Comparison of ENCODE assay signal across 10 cellular contexts in genomic region chr4:71270901-71271300, GRCh38.
DNase-seq lines count a peak whose midpoint lies in the region; ATAC-seq and TF ChIP-seq lines count a peak whose summit lies in the region.
"Had no signal": no experiment of that assay in that cellular context is flagged by ENCODE, and none has a peak within 500 bp of the region (broad histone marks: within the 10 kb centered on the region; RNA-seq: fewer than 3 reads in every experiment).

No MANE protein-coding gene starts in this region.

- no peaks in the 10 kb centered on the region for H3K36me3 Mint-ChIP-seq in natural killer cell
- H3K36me3 Mint-ChIP-seq: naive B cell had no signal

- intact Hi-C loops in natural killer cell (cut with micrococcal nuclease): loop anchor here (1.0 to 5.0 kb wide), 3 partner anchors 442 to 1746 kb away; no protein-coding TSS in a partner anchor

- peaks cover 45 to 55% of the 10 kb centered on the region in 2 donors for H3K4me1 Mint-ChIP-seq in natural killer cell

- H3K9me3 Mint-ChIP-seq in natural killer cell: no peaks in the 10 kb centered on the region
- H3K9me3 Mint-ChIP-seq: naive B cell; T-helper 1 cell treated with Interleukin-12 subunit alpha and Interleukin-12 subunit beta and Interleukin-4 antibody, amounts not matched to agents 30 μg/mL and 1 μg/mL, for 36 hours had no signal

- peak; percentile 53 for TF ChIP-seq CTCF in natural killer cell (IDR thresholded peaks at IDR 0.05)

- H3K27me3 Mint-ChIP-seq in natural killer cell (ENCODE audit: low read depth in 2 of 2): no peaks in the 10 kb centered on the region

- H3K27ac Mint-ChIP-seq in natural killer cell: no peak overlapping the region
- H3K27ac Mint-ChIP-seq: naive B cell; T-helper 1 cell treated with Interleukin-12 subunit alpha and Interleukin-12 subunit beta and Interleukin-4 antibody, amounts not matched to agents 30 μg/mL and 1 μg/mL, for 36 hours had no signal

- H3K4me3 Mint-ChIP-seq in natural killer cell: no peak overlapping the region
- H3K4me3 Mint-ChIP-seq: naive B cell; T-helper 1 cell treated with Interleukin-12 subunit alpha and Interleukin-12 subunit beta and Interleukin-4 antibody, amounts not matched to agents 30 μg/mL and 1 μg/mL, for 36 hours had no signal

- ATAC-seq in GM18517 (IDR thresholded peaks at IDR 0.05; ENCODE audit: unreplicated experiment) (peak; percentile 46), natural killer cell (peak; percentile 62 to 82 (median 77))

- DNase-seq in COLO668 (lab: John Stamatoyannopoulos, UW; ENCODE audit: unreplicated experiment): peak; percentile 45
- DNase-seq in HuH-7 (ENCODE audit: low spot score): peak; percentile 6
- DNase-seq in amniotic epithelial cell (ENCODE audit: low read depth): peak; percentile 44
- DNase-seq in natural killer cell: peak; percentile 31
- no peak for DNase-seq in activated effector memory CD4-positive, alpha-beta T cell treated with anti-CD3 and anti-CD28 coated beads, Interleukin-2, amount 50 U/mL, for 16 hours
- DNase-seq in C1 segment of cervical spinal cord (lab: John Stamatoyannopoulos, UW): no peak
- no peak for DNase-seq in cerebellum (ENCODE audit: low spot score)
- DNase-seq: naive B cell had no signal

Comparison
In these comparisons a context has a peak if more than half of its experiments do, and no peak if none do; other contexts are left out.
1. DNase-seq: peak in COLO668 (single experiment), HuH-7 (single experiment), amniotic epithelial cell (single experiment) and natural killer cell (single experiment); none in activated effector memory CD4-positive, alpha-beta T cell treated with anti-CD3 and anti-CD28 coated beads, Interleukin-2, amount 50 U/mL, for 16 hours (single experiment), C1 segment of cervical spinal cord (0 of 14) and cerebellum (single experiment).